In the genomic region with DNA sequence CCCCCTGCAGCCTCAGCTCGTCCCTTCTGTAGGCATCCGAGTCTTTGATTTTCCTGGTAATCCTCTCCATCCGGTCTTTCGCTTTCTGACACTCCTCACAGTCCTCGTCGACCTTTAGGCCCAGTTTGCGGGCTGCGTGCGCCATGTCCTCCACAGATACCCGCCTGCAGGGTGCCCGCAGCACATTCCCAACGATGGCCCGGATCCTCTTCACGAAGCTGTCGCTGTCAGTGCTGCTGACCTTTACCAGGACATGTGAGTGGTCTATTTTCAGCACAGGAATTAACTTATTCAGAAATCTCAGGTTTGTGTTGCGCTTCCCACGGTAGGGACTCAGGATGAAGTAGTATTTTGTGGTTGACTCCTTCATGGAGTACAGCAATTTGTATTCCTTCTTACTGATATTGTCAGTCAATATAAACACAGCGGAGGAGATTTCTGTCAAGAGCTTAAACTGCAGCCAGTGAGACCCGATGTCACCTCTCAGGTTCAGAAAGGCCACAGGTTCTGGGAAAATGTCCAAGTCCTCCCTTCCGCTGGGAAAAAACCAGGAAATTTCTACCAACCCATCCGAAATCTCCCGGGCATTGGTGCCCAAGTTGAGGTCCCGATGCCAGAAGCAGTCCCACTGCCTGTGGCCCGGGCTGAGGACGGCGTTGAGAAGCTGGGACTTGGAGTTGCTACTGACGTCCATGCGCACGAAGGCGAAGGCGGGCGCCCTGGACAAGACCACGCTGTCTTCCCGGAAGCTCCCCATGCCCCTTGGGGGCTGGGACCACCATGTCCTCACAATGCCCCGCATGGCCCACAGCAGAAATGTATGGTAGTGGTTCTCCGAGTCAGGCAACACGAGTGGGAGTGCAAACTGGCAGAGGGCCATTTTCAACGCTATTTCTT, we compare ENCODE assay signal across 18 cellular contexts. TPM values are rescaled to one million over a fixed set of nuclear protein-coding genes. Genes with fewer than 3 reads are reported as not detected.
DNase-seq lines count a peak whose midpoint lies in the region; ATAC-seq, FAIRE-seq and TF ChIP-seq lines count a peak whose summit lies in the region.
"Had no signal": no experiment of that assay in that cellular context is flagged by ENCODE, and none has a peak within 500 bp of the region (broad histone marks: within the 10 kb centered on the region; RNA-seq: fewer than 3 reads in every experiment).

No MANE protein-coding gene starts in this region.

- no peak for FAIRE-seq in HepG2 (lab: Jason Lieb, UNC)
- no peak for FAIRE-seq in K562 (lab: Jason Lieb, UNC)
- no peak for FAIRE-seq in urothelium cell line (lab: Jason Lieb, UNC)
- no peak for FAIRE-seq in HTR-8/SVneo (lab: Jason Lieb, UNC)

- BruUV-seq in HepG2 (replicated peaks; lab: Mats Ljungman, UMichigan) (no TSS peak), K562 (replicated peaks; lab: Mats Ljungman, UMichigan) (TSS peak; percentile 31)

- H4K20me1 ChIP-seq in HepG2 (ENCODE audit: insufficient read depth, low read length) (no peaks in the 10 kb centered on the region), K562 (replicated peaks; ENCODE audit: control insufficient read depth, insufficient read depth, low read length) (no peaks in the 10 kb centered on the region; the same call in 1 of the 2 replicates)

- no peak overlapping the region for H3K9ac ChIP-seq in liver (ENCODE audit: low read depth in 1 of 2, low read length in 2 of 2)
- no peak overlapping the region for H3K9ac ChIP-seq in HepG2 (ENCODE audit: insufficient read depth, low read depth, low read length)
- H3K9ac ChIP-seq in K562 (ENCODE audit: insufficient read depth in 1 of 2, low read depth in 2 of 2, low read length in 2 of 2), result 0 out of 4 replicates have a peak overlapping the region, but pooled peaks of 1 of the 2 experiments have one; percentile 38

- H3K4me1 ChIP-seq in liver (ENCODE audit: control insufficient read depth in 4 of 4, insufficient read depth in 4 of 4, low read length in 3 of 4) (peaks cover 5 to 14% (median 11%) of the 10 kb centered on the region in 4 donors), HepG2 (ENCODE audit: insufficient read depth, low read length) (no peaks in the 10 kb centered on the region), K562 (replicated peaks in 1 of 2; ENCODE audit: control insufficient read depth in 2 of 2, insufficient read depth in 2 of 2, low read length in 2 of 2) (peaks cover 6% of the 10 kb centered on the region in 2 experiments; a peak in 4 of 5 replicates), tibial artery (peaks cover 0 to 37% (median 16%) of the 10 kb centered on the region in 4 donors)
- H3K4me1 ChIP-seq: testis had no signal

- ATAC-seq in HepG2 (no peak), K562 (no peak)
- ATAC-seq: effector memory CD8-positive, alpha-beta T cell; WTC11 had no signal

- H3K9me3 ChIP-seq in liver (ENCODE audit: control insufficient read depth in 4 of 4, low read length in 3 of 4), result no peaks in the 10 kb centered on the region
- no peaks in the 10 kb centered on the region for H3K9me3 ChIP-seq in HepG2 (ENCODE audit: low read length)
- no peaks in the 10 kb centered on the region for H3K9me3 ChIP-seq in K562 (replicated peaks; ENCODE audit: control insufficient read depth, insufficient read depth, low read depth, low read length)
- no peaks in the 10 kb centered on the region for H3K9me3 ChIP-seq in tibial artery
- H3K9me3 ChIP-seq: testis had no signal

- POLR2A ChIA-PET in HepG2 (lab: Yijun Ruan, JAX), result no interaction called here
- POLR2A ChIA-PET in K562 (lab: Yijun Ruan, JAX), result interaction anchor here (1.1 to 1.9 kb wide), 3 partner anchors 9 to 18 kb away, joined by 3 to 4 read pairs (median 4); partner anchors contain the start of gene MRPS24

- H3K27ac ChIP-seq in liver (ENCODE audit: low read depth in 1 of 2, low read length in 2 of 2) (no peak overlapping the region), HepG2 (ENCODE audit: extremely low read length, insufficient read depth, low read length) (no peak overlapping the region), K562 (ENCODE audit: extremely low read depth, low read depth, low read length) (no peak overlapping the region), layer of hippocampus (ENCODE audit: low read depth, low read length) (peak overlapping the region; percentile 6), tibial artery (peak overlapping the region; percentile 41 to 47)
- H3K27ac ChIP-seq: testis had no signal

- H3K4me2 ChIP-seq in HepG2 (ENCODE audit: low read depth, low read length) (no peak overlapping the region), K562 (ENCODE audit: insufficient read depth, low read length) (no peak overlapping the region)

- H3K27me3 ChIP-seq in liver (ENCODE audit: control insufficient read depth in 4 of 4, insufficient read depth in 4 of 4, low read length in 3 of 4) (no peaks in the 10 kb centered on the region), HepG2 (ENCODE audit: control insufficient read depth in 1 of 2, insufficient read depth in 2 of 2, low read length in 2 of 2) (no peaks in the 10 kb centered on the region), K562 (ENCODE audit: control insufficient read depth in 2 of 2, insufficient read depth in 2 of 2, low read length in 2 of 2) (no peaks in the 10 kb centered on the region), layer of hippocampus (ENCODE audit: control insufficient read depth, insufficient read depth, low read length) (no peaks in the 10 kb centered on the region), tibial artery (no peaks in the 10 kb centered on the region)
- H3K27me3 ChIP-seq: testis had no signal

- TF ChIP-seq CTCF in liver (IDR thresholded peaks at IDR 0.05; ENCODE audit: low read depth, low read length, missing input control), result no peak
- TF ChIP-seq CTCF in HepG2 (CRISPR knock-in tag; IDR thresholded peaks at IDR 0.05), result no peak
- no peak for TF ChIP-seq CTCF in K562 (IDR thresholded peaks at IDR 0.05 in 2 of 3, conservative IDR thresholded peaks at IDR 0.05 in 1 of 3; ENCODE audit: insufficient read depth in 2 of 3, low read depth in 1 of 3, low read length in 3 of 3)
- no peak for TF ChIP-seq CTCF in tibial artery (IDR thresholded peaks at IDR 0.05)

- TF ChIP-seq POLR2A in HepG2 (IDR thresholded peaks at IDR 0.05; ENCODE audit: insufficient read depth in 1 of 2, low read depth in 2 of 2, low read length in 2 of 2) (no peak), K562 (conservative IDR thresholded peaks at IDR 0.05) (no peak)

- peaks cover 9 to 50% (median 32%) of the 10 kb centered on the region in 4 donors for H3K36me3 ChIP-seq in liver (ENCODE audit: control insufficient read depth in 4 of 4, insufficient read depth in 3 of 4, low read depth in 1 of 4, low read length in 3 of 4)
- peaks cover 24 to 70% of the 10 kb centered on the region in 2 experiments for H3K36me3 ChIP-seq in HepG2 (replicated peaks in 1 of 2; ENCODE audit: control insufficient read depth in 1 of 2, insufficient read depth in 2 of 2, low read length in 2 of 2)
- H3K36me3 ChIP-seq in K562 (ENCODE audit: control insufficient read depth, insufficient read depth, low read length), result peaks cover 72% of the 10 kb centered on the region
- peaks cover 49 to 78% (median 65%) of the 10 kb centered on the region in 3 donors for H3K36me3 ChIP-seq in tibial artery

- H3K9me1 ChIP-seq in K562 (ENCODE audit: control insufficient read depth, insufficient read depth, low read length), result no peaks in the 10 kb centered on the region

- WGBS in liver, result 74% methylated on average over 38 of the region's 38 CpGs
- 97% methylated on average over 38 of the region's 38 CpGs for WGBS in HepG2 (ENCODE audit: low lambda C conversion rate)
- WGBS in K562 (ENCODE audit: insufficient coverage, low coverage, missing lambda C conversion rate), result 95% methylated on average over 36 of the region's 38 CpGs

- H3K4me3 ChIP-seq in liver (ENCODE audit: low read depth in 1 of 3, low read length in 3 of 3) (no peak overlapping the region), HepG2 (replicated peaks in 1 of 3; ENCODE audit: insufficient read depth in 1 of 3, low read depth in 2 of 3, low read length in 3 of 3) (no peak overlapping the region), K562 (no peak overlapping the region), tibial artery (no peak overlapping the region)
- H3K4me3 ChIP-seq: testis had no signal

- no peak overlapping the region for H2AFZ ChIP-seq in HepG2 (ENCODE audit: low read length)
- no peak overlapping the region for H2AFZ ChIP-seq in K562 (ENCODE audit: low read depth, low read length)

- DNase-seq in HepG2 (ENCODE audit: low spot score) (no peak), K562 (ENCODE audit: extremely low read depth in 1 of 4, low spot score in 3 of 4) (no peak), tibial artery (no peak), RPMI8226 (no peak), urothelium cell line (ENCODE audit: low spot score) (no peak), HTR-8/SVneo (ENCODE audit: insufficient read length, low spot score) (no peak)
- DNase-seq: activated CD4-positive, alpha-beta memory T cell treated with anti-CD3 and anti-CD28 coated beads for 36 hours; activated naive CD4-positive, alpha-beta T cell treated with anti-CD3 and anti-CD28 coated beads, Interleukin-2, amount 10 ng/mL, durations not matched to agents 7 days and 5 days; activated T-cell treated with anti-CD3 and anti-CD28 coated beads for 4 hours; CD4-positive, alpha-beta T cell; DMS53; effector memory CD8-positive, alpha-beta T cell; GF-D8; NCI-H748 treated with DMSO at 0.1 percent for 48 hours; testis had no signal

- no peak for TF ChIP-seq EP300 in HepG2 (IDR thresholded peaks at IDR 0.05; ENCODE audit: low read depth in 2 of 2, low read length in 2 of 2)
- TF ChIP-seq EP300 in HepG2 (CRISPR knock-in tag; IDR thresholded peaks at IDR 0.05; ENCODE audit: borderline replicate concordance), result no peak
- no peak for TF ChIP-seq EP300 in K562 (IDR thresholded peaks at IDR 0.05; ENCODE audit: low read length)

- no peaks in the 10 kb centered on the region for H3K79me2 ChIP-seq in HepG2 (ENCODE audit: insufficient read depth, low read length)
- no peaks in the 10 kb centered on the region for H3K79me2 ChIP-seq in K562 (ENCODE audit: control insufficient read depth, insufficient read depth, low read length)

- intact Hi-C loops in HepG2 (cut with micrococcal nuclease; ENCODE audit: unreplicated experiment) (no loop called here), K562 (cut with micrococcal nuclease) (no loop called here), tibial artery (cut with DNase I; ENCODE audit: low total_unique reads) (no loop called here)

- peak in 1 of 2 donors; percentile 11 for TF ChIP-seq RAD21 in liver (IDR thresholded peaks at IDR 0.05)
- TF ChIP-seq RAD21 in HepG2 (CRISPR knock-in tag; IDR thresholded peaks at IDR 0.05), result no peak
- no peak for TF ChIP-seq RAD21 in K562 (CRISPR knock-in tag; conservative IDR thresholded peaks at IDR 0.05 in 1 of 2, IDR thresholded peaks at IDR 0.05 in 1 of 2)

- CTCF ChIA-PET in HepG2 (lab: Yijun Ruan, JAX; ENCODE audit: low intra/inter-chr PET ratio, low total read pairs), result no interaction called here
- CTCF ChIA-PET in K562 (lab: Yijun Ruan, JAX; ENCODE audit: low intra/inter-chr PET ratio), result no interaction called here

- in situ Hi-C loops in HepG2 (cut with HindIII; ENCODE audit: extremely low pct_ligation_motif_present, low pct_unique_long_range_greater_than_20kb) (no loop called here), K562 (cut with MboI) (no loop called here)

RNA-seq across cellular contexts. Expression of gene MRPS24, which starts 8.9 kb away (rescaled TPM):
- total RNA-seq in liver (10 to 100 TPM; 38.7 to 73.5 TPM), HepG2 (2016; rRNA removed; fragmentation: Illumina TruSeq; extraction: Trizol) (135 and 143 TPM in 2 replicates), K562 (2014; rRNA removed) (197 and 210 TPM in 2 replicates), K562 (2014; rRNA removed; fragmentation: Illumina TruSeq; extraction: Trizol) (111 and 125 TPM in 2 replicates), K562 (2015; rRNA removed; fragmentation: Illumina TruSeq; extraction: Trizol) (152 and 163 TPM in 2 replicates), K562 (2021) (214 and 225 TPM in 2 replicates)
- polyA plus RNA-seq in liver (100 to 1,000 TPM in 1 of 2 donors, 10 to 100 TPM in 1; 91.1 to 177 TPM), HepG2 (2011; rRNA removed) (153 and 162 TPM in 2 replicates), K562 (2011; rRNA removed) (197 and 215 TPM in 2 replicates), K562 (2014; fragmentation: Illumina TruSeq; extraction: Trizol) (176 and 179 TPM in 2 replicates), K562 (2014; fragmentation: Nextera tagmentation; extraction: Ambion mirVana) (10 to 100 TPM; 51.4 to 92.8 TPM), K562 (2014; rRNA removed) (169 and 185 TPM in 2 replicates)
- total RNA-seq in HepG2 (2016; cell fraction: cytosol; rRNA removed; fragmentation: Illumina TruSeq; extraction: Trizol; ENCODE audit: low read depth), result 121 and 142 TPM in 2 replicates
- 140 and 157 TPM in 2 replicates for total RNA-seq in HepG2 (2016; cell fraction: insoluble cytoplasmic fraction; rRNA removed; fragmentation: Illumina TruSeq; extraction: Trizol)
- 117 and 135 TPM in 2 replicates for total RNA-seq in HepG2 (2016; cell fraction: membrane; rRNA removed; fragmentation: Illumina TruSeq; extraction: Trizol)
- 60.4 and 60.7 TPM in 2 replicates for total RNA-seq in HepG2 (2016; cell fraction: nucleus; rRNA removed; fragmentation: Illumina TruSeq; extraction: Trizol)
- 180 and 315 TPM in 2 replicates for polyA plus RNA-seq in HepG2 (2011; cell fraction: cytosol; rRNA removed)
- 97.9 and 112 TPM in 2 replicates for polyA plus RNA-seq in HepG2 (2011; cell fraction: nucleus; rRNA removed)
- polyA plus RNA-seq in HepG2 (2012), result 131 and 143 TPM in 2 replicates
- 161 and 177 TPM in 2 replicates for polyA plus RNA-seq in HepG2 (2016; cell fraction: cytosol; fragmentation: Illumina TruSeq; extraction: Trizol; ENCODE audit: low read depth)
- polyA plus RNA-seq in HepG2 (2016; cell fraction: insoluble cytoplasmic fraction; fragmentation: Illumina TruSeq; extraction: Trizol; ENCODE audit: low read depth), result 160 and 176 TPM in 2 replicates
- polyA plus RNA-seq in HepG2 (2016; cell fraction: membrane; fragmentation: Illumina TruSeq; extraction: Trizol; ENCODE audit: low read depth), result 136 TPM in 2 replicates
- polyA plus RNA-seq in HepG2 (2016; cell fraction: nucleus; fragmentation: Illumina TruSeq; extraction: Trizol; ENCODE audit: insufficient read depth, low read depth), result 98.7 and 110 TPM in 2 replicates
- polyA minus RNA-seq in HepG2 (2011; rRNA and poly(A)+ RNA removed; ENCODE audit: low replicate concordance), result 157 and 159 TPM in 2 replicates
- polyA minus RNA-seq in HepG2 (2011; cell fraction: cytosol; rRNA and poly(A)+ RNA removed), result 50.6 and 68.1 TPM in 2 replicates
- polyA minus RNA-seq in HepG2 (2011; cell fraction: nucleus; rRNA and poly(A)+ RNA removed), result 22.4 TPM in 2 replicates
- 20.9 and 28.4 TPM in 2 replicates for total RNA-seq in K562 (2011; cell fraction: chromatin; rRNA removed; ENCODE audit: low replicate concordance)
- 50.9 and 59.1 TPM in 2 replicates for total RNA-seq in K562 (2011; cell fraction: nucleolus; rRNA removed)
- total RNA-seq in K562 (2011; cell fraction: nucleoplasm; rRNA removed), result 40.5 and 59.2 TPM in 2 replicates
- polyA plus RNA-seq in K562 (2011; cell fraction: cytosol; rRNA removed), result 413 and 533 TPM in 2 replicates
- polyA plus RNA-seq in K562 (2011; cell fraction: nucleus; rRNA removed), result 126 and 138 TPM in 2 replicates
- 216 and 269 TPM in 2 replicates for polyA plus RNA-seq in K562 (2012)
- polyA minus RNA-seq in K562 (2011; rRNA and poly(A)+ RNA removed), result 63.1 and 70.4 TPM in 2 replicates
- polyA minus RNA-seq in K562 (2011; cell fraction: cytosol; rRNA and poly(A)+ RNA removed), result 99.1 and 126 TPM in 2 replicates
- polyA minus RNA-seq in K562 (2011; cell fraction: nucleus; rRNA and poly(A)+ RNA removed), result 16.0 and 28.5 TPM in 2 replicates

RNA-seq across cellular contexts. Expression of gene URGCP, which starts 28.2 kb away (rescaled TPM):
- total RNA-seq in liver, result 10 to 100 TPM in 1 of 2 donors, 1 to 10 TPM in 1; 7.2 to 28.4 TPM
- polyA plus RNA-seq in liver, result 10 to 100 TPM; 11.7 to 14.3 TPM
- 20.8 and 22.3 TPM in 2 replicates for total RNA-seq in HepG2 (2016; rRNA removed; fragmentation: Illumina TruSeq; extraction: Trizol)
- 3.9 and 5.6 TPM in 2 replicates for total RNA-seq in HepG2 (2016; cell fraction: cytosol; rRNA removed; fragmentation: Illumina TruSeq; extraction: Trizol; ENCODE audit: low read depth)
- total RNA-seq in HepG2 (2016; cell fraction: insoluble cytoplasmic fraction; rRNA removed; fragmentation: Illumina TruSeq; extraction: Trizol), result 19.9 and 24.0 TPM in 2 replicates
- total RNA-seq in HepG2 (2016; cell fraction: membrane; rRNA removed; fragmentation: Illumina TruSeq; extraction: Trizol), result 5.5 and 7.7 TPM in 2 replicates
- total RNA-seq in HepG2 (2016; cell fraction: nucleus; rRNA removed; fragmentation: Illumina TruSeq; extraction: Trizol), result 12.6 and 14.4 TPM in 2 replicates
- polyA plus RNA-seq in HepG2 (2011; rRNA removed), result 25.8 and 29.7 TPM in 2 replicates
- polyA plus RNA-seq in HepG2 (2011; cell fraction: cytosol; rRNA removed), result 14.7 and 17.8 TPM in 2 replicates
- 19.4 and 22.1 TPM in 2 replicates for polyA plus RNA-seq in HepG2 (2011; cell fraction: nucleus; rRNA removed)
- polyA plus RNA-seq in HepG2 (2012), result 13.7 and 15.6 TPM in 2 replicates
- polyA plus RNA-seq in HepG2 (2016; cell fraction: cytosol; fragmentation: Illumina TruSeq; extraction: Trizol; ENCODE audit: low read depth), result 4.0 and 4.5 TPM in 2 replicates
- polyA plus RNA-seq in HepG2 (2016; cell fraction: insoluble cytoplasmic fraction; fragmentation: Illumina TruSeq; extraction: Trizol; ENCODE audit: low read depth), result 14.1 and 16.1 TPM in 2 replicates
- 3.7 and 3.8 TPM in 2 replicates for polyA plus RNA-seq in HepG2 (2016; cell fraction: membrane; fragmentation: Illumina TruSeq; extraction: Trizol; ENCODE audit: low read depth)
- polyA plus RNA-seq in HepG2 (2016; cell fraction: nucleus; fragmentation: Illumina TruSeq; extraction: Trizol; ENCODE audit: insufficient read depth, low read depth), result 29.6 and 30.0 TPM in 2 replicates
- polyA minus RNA-seq in HepG2 (2011; rRNA and poly(A)+ RNA removed; ENCODE audit: low replicate concordance), result 30.5 and 51.3 TPM in 2 replicates
- 14.4 and 19.8 TPM in 2 replicates for polyA minus RNA-seq in HepG2 (2011; cell fraction: cytosol; rRNA and poly(A)+ RNA removed)
- 16.4 and 18.4 TPM in 2 replicates for polyA minus RNA-seq in HepG2 (2011; cell fraction: nucleus; rRNA and poly(A)+ RNA removed)
- total RNA-seq in K562 (2011; cell fraction: chromatin; rRNA removed; ENCODE audit: low replicate concordance), result 23.3 and 33.1 TPM in 2 replicates
- 21.2 and 24.7 TPM in 2 replicates for total RNA-seq in K562 (2011; cell fraction: nucleolus; rRNA removed)
- total RNA-seq in K562 (2011; cell fraction: nucleoplasm; rRNA removed), result 19.4 and 24.6 TPM in 2 replicates
- total RNA-seq in K562 (2014; rRNA removed), result 17.0 and 18.4 TPM in 2 replicates
- total RNA-seq in K562 (2014; rRNA removed; fragmentation: Illumina TruSeq; extraction: Trizol), result 9.7 and 10.3 TPM in 2 replicates
- total RNA-seq in K562 (2015; rRNA removed; fragmentation: Illumina TruSeq; extraction: Trizol), result 12.4 and 14.2 TPM in 2 replicates
- total RNA-seq in K562 (2021), result 15.6 and 18.7 TPM in 2 replicates
- polyA plus RNA-seq in K562 (2011; rRNA removed), result 14.9 and 15.6 TPM in 2 replicates
- polyA plus RNA-seq in K562 (2011; cell fraction: cytosol; rRNA removed), result 11.3 and 12.8 TPM in 2 replicates
- 19.8 and 22.6 TPM in 2 replicates for polyA plus RNA-seq in K562 (2011; cell fraction: nucleus; rRNA removed)
- 12.3 and 14.9 TPM in 2 replicates for polyA plus RNA-seq in K562 (2012)
- 14.8 and 25.8 TPM in 2 replicates for polyA plus RNA-seq in K562 (2014; fragmentation: Illumina TruSeq; extraction: Trizol)
- 1 to 10 TPM; 1.7 to 3.8 TPM for polyA plus RNA-seq in K562 (2014; fragmentation: Nextera tagmentation; extraction: Ambion mirVana)
- 10.7 and 12.5 TPM in 2 replicates for polyA plus RNA-seq in K562 (2014; rRNA removed)
- polyA minus RNA-seq in K562 (2011; rRNA and poly(A)+ RNA removed), result 16.6 and 18.6 TPM in 2 replicates
- 9.7 and 11.0 TPM in 2 replicates for polyA minus RNA-seq in K562 (2011; cell fraction: cytosol; rRNA and poly(A)+ RNA removed)
- polyA minus RNA-seq in K562 (2011; cell fraction: nucleus; rRNA and poly(A)+ RNA removed), result 7.9 and 9.0 TPM in 2 replicates

RNA-seq across cellular contexts. Expression of gene UBE2D4, which starts 48.0 kb away (rescaled TPM):
- total RNA-seq in liver (10 to 100 TPM in 1 of 2 donors, 1 to 10 TPM in 1; 5.1 to 10.7 TPM), HepG2 (2016; rRNA removed; fragmentation: Illumina TruSeq; extraction: Trizol) (9.9 and 11.2 TPM in 2 replicates), K562 (2014; rRNA removed) (4.5 and 9.1 TPM in 2 replicates), K562 (2014; rRNA removed; fragmentation: Illumina TruSeq; extraction: Trizol) (6.4 and 6.9 TPM in 2 replicates), K562 (2015; rRNA removed; fragmentation: Illumina TruSeq; extraction: Trizol) (7.0 and 8.3 TPM in 2 replicates), K562 (2021) (10.2 and 11.7 TPM in 2 replicates)
- polyA plus RNA-seq in liver (10 to 100 TPM; 12.8 to 17.9 TPM), HepG2 (2011; rRNA removed) (14.2 and 16.0 TPM in 2 replicates), K562 (2011; rRNA removed) (14.3 and 17.4 TPM in 2 replicates), K562 (2014; fragmentation: Illumina TruSeq; extraction: Trizol) (12.0 and 16.2 TPM in 2 replicates), K562 (2014; fragmentation: Nextera tagmentation; extraction: Ambion mirVana) (1 to 10 TPM; 3.3 to 4.7 TPM), K562 (2014; rRNA removed) (7.5 and 9.0 TPM in 2 replicates)
- 27.1 and 31.4 TPM in 2 replicates for total RNA-seq in HepG2 (2016; cell fraction: cytosol; rRNA removed; fragmentation: Illumina TruSeq; extraction: Trizol; ENCODE audit: low read depth)
- total RNA-seq in HepG2 (2016; cell fraction: insoluble cytoplasmic fraction; rRNA removed; fragmentation: Illumina TruSeq; extraction: Trizol), result 7.7 and 8.5 TPM in 2 replicates
- 39.7 and 40.1 TPM in 2 replicates for total RNA-seq in HepG2 (2016; cell fraction: membrane; rRNA removed; fragmentation: Illumina TruSeq; extraction: Trizol)
- total RNA-seq in HepG2 (2016; cell fraction: nucleus; rRNA removed; fragmentation: Illumina TruSeq; extraction: Trizol), result 4.1 and 4.4 TPM in 2 replicates
- polyA plus RNA-seq in HepG2 (2011; cell fraction: cytosol; rRNA removed), result 13.8 and 14.2 TPM in 2 replicates
- 3.6 and 5.4 TPM in 2 replicates for polyA plus RNA-seq in HepG2 (2011; cell fraction: nucleus; rRNA removed)
- polyA plus RNA-seq in HepG2 (2012), result 6.9 and 8.8 TPM in 2 replicates
- 91.7 and 93.4 TPM in 2 replicates for polyA plus RNA-seq in HepG2 (2016; cell fraction: cytosol; fragmentation: Illumina TruSeq; extraction: Trizol; ENCODE audit: low read depth)
- polyA plus RNA-seq in HepG2 (2016; cell fraction: insoluble cytoplasmic fraction; fragmentation: Illumina TruSeq; extraction: Trizol; ENCODE audit: low read depth), result 15.2 and 16.0 TPM in 2 replicates
- polyA plus RNA-seq in HepG2 (2016; cell fraction: membrane; fragmentation: Illumina TruSeq; extraction: Trizol; ENCODE audit: low read depth), result 66.7 and 74.8 TPM in 2 replicates
- polyA plus RNA-seq in HepG2 (2016; cell fraction: nucleus; fragmentation: Illumina TruSeq; extraction: Trizol; ENCODE audit: insufficient read depth, low read depth), result 10.1 and 10.4 TPM in 2 replicates
- polyA minus RNA-seq in HepG2 (2011; rRNA and poly(A)+ RNA removed; ENCODE audit: low replicate concordance), result 31.2 and 45.4 TPM in 2 replicates
- polyA minus RNA-seq in HepG2 (2011; cell fraction: cytosol; rRNA and poly(A)+ RNA removed), result 5.8 and 6.0 TPM in 2 replicates
- polyA minus RNA-seq in HepG2 (2011; cell fraction: nucleus; rRNA and poly(A)+ RNA removed), result 4.4 and 5.1 TPM in 2 replicates
- 5.1 and 8.4 TPM in 2 replicates for total RNA-seq in K562 (2011; cell fraction: chromatin; rRNA removed; ENCODE audit: low replicate concordance)
- total RNA-seq in K562 (2011; cell fraction: nucleolus; rRNA removed), result 3.8 and 4.3 TPM in 2 replicates
- 4.6 and 7.3 TPM in 2 replicates for total RNA-seq in K562 (2011; cell fraction: nucleoplasm; rRNA removed)
- 24.0 and 24.2 TPM in 2 replicates for polyA plus RNA-seq in K562 (2011; cell fraction: cytosol; rRNA removed)
- polyA plus RNA-seq in K562 (2011; cell fraction: nucleus; rRNA removed), result 9.4 and 10.3 TPM in 2 replicates
- 10.5 and 13.2 TPM in 2 replicates for polyA plus RNA-seq in K562 (2012)
- polyA minus RNA-seq in K562 (2011; rRNA and poly(A)+ RNA removed), result 14.8 and 20.1 TPM in 2 replicates
- 7.6 and 11.1 TPM in 2 replicates for polyA minus RNA-seq in K562 (2011; cell fraction: cytosol; rRNA and poly(A)+ RNA removed)
- 1.3 and 4.7 TPM in 2 replicates for polyA minus RNA-seq in K562 (2011; cell fraction: nucleus; rRNA and poly(A)+ RNA removed)

Comparison
In these comparisons a context has a peak if more than half of its experiments do, and no peak if none do; other contexts are left out.
1. H3K27ac ChIP-seq: peak in layer of hippocampus (single experiment) and tibial artery (2 of 2); none in liver (0 of 2), HepG2 (single experiment) and K562 (single experiment).